ENCODE assay signal across 8 cellular contexts in genomic region chr5:172788771-172789686, GRCh38. TPM values are rescaled to one million over a fixed set of nuclear protein-coding genes. Genes with fewer than 3 reads are reported as not detected.
DNase-seq lines count a peak whose midpoint lies in the region; ATAC-seq and TF ChIP-seq lines count a peak whose summit lies in the region.

No MANE protein-coding gene starts in this region.

- WGBS in gastroesophageal sphincter (ENCODE audit: low coverage in 1 of 2), 2 donors = 56% methylated on average over 5 of the region's 21 CpGs; no CpG with 5 or more reads in 1 of the 2 donors

- H3K4me1 ChIP-seq in SJSA1 (replicated peaks) = peaks cover 59% of the 10 kb centered on the region
- H3K4me1 ChIP-seq in gastroesophageal sphincter = peaks cover 0 to 46% (median 26%) of the 10 kb centered on the region in 3 donors
- H3K4me1 ChIP-seq in osteoblast (ENCODE audit: insufficient read depth, low read length) = peaks cover 29% of the 10 kb centered on the region

- H2AFZ ChIP-seq in osteoblast (ENCODE audit: low read length) = peak overlapping the region; percentile 74

- TF ChIP-seq CTCF in gastroesophageal sphincter (IDR thresholded peaks at IDR 0.05) (no peak), osteoblast (IDR thresholded peaks at IDR 0.05; ENCODE audit: extremely low read depth, low read depth, low read length) (no peak)

- DNase-seq in AG08395 (ENCODE audit: low spot score) (peak; percentile 35), SJSA1 (ENCODE audit: low read depth in 1 of 2, low spot score in 2 of 2) (no peak), osteoblast (ENCODE audit: insufficient read length, low spot score, missing footprints) (peak; percentile 61), NCI-H128 (lab: John Stamatoyannopoulos, UW; ENCODE audit: unreplicated experiment) (no peak), SW480 (ENCODE audit: low spot score) (no peak), activated gamma-delta T cell treated with Interleukin-2 at 50 U/mL for 16 hours (no peak)

- 0 out of 2 replicates have a peak, but pooled peaks cover 5% of the 10 kb centered on the region for H3K9me3 ChIP-seq in SJSA1 (replicated peaks)
- no peaks in the 10 kb centered on the region for H3K9me3 ChIP-seq in gastroesophageal sphincter
- no peaks in the 10 kb centered on the region for H3K9me3 ChIP-seq in osteoblast (ENCODE audit: low read depth, low read length)

- H3K36me3 ChIP-seq in SJSA1 (no peaks in the 10 kb centered on the region), gastroesophageal sphincter (no peaks in the 10 kb centered on the region), osteoblast (ENCODE audit: insufficient read depth, low read length) (no peaks in the 10 kb centered on the region)

- no peaks in the 10 kb centered on the region for H3K79me2 ChIP-seq in osteoblast (ENCODE audit: insufficient read depth, low read length)

- H3K4me3 ChIP-seq in SJSA1 = no peak overlapping the region
- H3K4me3 ChIP-seq in gastroesophageal sphincter = no peak overlapping the region
- no peak overlapping the region for H3K4me3 ChIP-seq in osteoblast (ENCODE audit: insufficient read depth, low read length)

- no peak overlapping the region for H3K4me2 ChIP-seq in osteoblast (ENCODE audit: insufficient read depth, low read length)

- H4K20me1 ChIP-seq in osteoblast (ENCODE audit: insufficient read depth, low read length) = no peaks in the 10 kb centered on the region

- no peak for TF ChIP-seq POLR2A in gastroesophageal sphincter (IDR thresholded peaks at IDR 0.05)

- TF ChIP-seq EP300 in gastroesophageal sphincter (IDR thresholded peaks at IDR 0.05) = no peak

- ATAC-seq in gastroesophageal sphincter = peak; percentile 72
- no peak for ATAC-seq in HG03025 (IDR thresholded peaks at IDR 0.05; ENCODE audit: low FRiP score, unreplicated experiment)

- peak overlapping the region; percentile 47 for H3K27ac ChIP-seq in SJSA1
- H3K27ac ChIP-seq in gastroesophageal sphincter = peak overlapping the region; percentile 2 to 77 (median 70)
- peak overlapping the region; percentile 70 for H3K27ac ChIP-seq in osteoblast (ENCODE audit: low read depth, low read length)

- H3K27me3 ChIP-seq in SJSA1 (replicated peaks) (no peaks in the 10 kb centered on the region), gastroesophageal sphincter (no peaks in the 10 kb centered on the region), osteoblast (ENCODE audit: insufficient read depth, low read length) (no peaks in the 10 kb centered on the region)

RNA-seq across cellular contexts. Expression of gene DUSP1, which starts 18.0 kb away (rescaled TPM):
- 322 and 475 TPM in 2 replicates for total RNA-seq in SJSA1 (2014; rRNA removed; shearing (Covaris generic))
- 100 to 1,000 TPM; 488 to 965 (median 649) TPM for total RNA-seq in gastroesophageal sphincter
- 69.2 and 74.6 TPM in 2 replicates for total RNA-seq in osteoblast

RNA-seq across cellular contexts. Expression of gene ERGIC1, which starts 45.0 kb away (rescaled TPM):
- total RNA-seq in SJSA1 (2014; rRNA removed; shearing (Covaris generic)) = 115 and 202 TPM in 2 replicates
- total RNA-seq in gastroesophageal sphincter (100 to 1,000 TPM; 116 to 172 (median 144) TPM), osteoblast (109 and 128 TPM in 2 replicates)

Comparison
In these comparisons a context has a peak if more than half of its experiments do, and no peak if none do; other contexts are left out.
1. DNase-seq: peak in AG08395 (single experiment) and osteoblast (single experiment); none in SJSA1 (0 of 2), NCI-H128 (single experiment), SW480 (single experiment) and activated gamma-delta T cell treated with Interleukin-2 at 50 U/mL for 16 hours (single experiment).
2. Peak in every context shown above with its lines, with median percentiles within 50 percentile points of each other: H3K27ac ChIP-seq.